ENCODE assay signal across 2 cellular contexts in the genomic region with DNA sequence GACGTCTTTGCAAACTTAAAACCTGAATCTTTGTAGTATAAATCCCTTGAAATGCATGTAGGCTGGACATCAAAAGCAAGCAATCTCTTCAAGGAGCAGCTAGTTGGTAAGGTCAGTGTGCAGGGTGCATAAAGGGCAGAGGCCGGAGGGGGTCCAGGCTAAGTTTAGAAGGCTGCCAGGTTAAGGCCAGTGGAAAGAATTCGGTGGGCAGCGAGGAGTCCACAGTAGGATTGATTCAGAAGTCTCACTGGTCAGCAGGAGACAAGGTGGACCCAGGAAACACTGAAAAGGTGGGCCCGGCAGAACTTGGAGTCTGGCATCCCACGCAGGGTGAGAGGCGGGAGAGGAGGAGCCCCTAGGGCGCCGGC.
TF ChIP-seq lines count a peak whose summit lies in the region.

No MANE protein-coding gene starts in this region.

TF ChIP-seq in SK-N-SH, 30 proteins besides CTCF, POLR2A, EP300 and RAD21:
- TF ChIP-seq, protein P1, sequence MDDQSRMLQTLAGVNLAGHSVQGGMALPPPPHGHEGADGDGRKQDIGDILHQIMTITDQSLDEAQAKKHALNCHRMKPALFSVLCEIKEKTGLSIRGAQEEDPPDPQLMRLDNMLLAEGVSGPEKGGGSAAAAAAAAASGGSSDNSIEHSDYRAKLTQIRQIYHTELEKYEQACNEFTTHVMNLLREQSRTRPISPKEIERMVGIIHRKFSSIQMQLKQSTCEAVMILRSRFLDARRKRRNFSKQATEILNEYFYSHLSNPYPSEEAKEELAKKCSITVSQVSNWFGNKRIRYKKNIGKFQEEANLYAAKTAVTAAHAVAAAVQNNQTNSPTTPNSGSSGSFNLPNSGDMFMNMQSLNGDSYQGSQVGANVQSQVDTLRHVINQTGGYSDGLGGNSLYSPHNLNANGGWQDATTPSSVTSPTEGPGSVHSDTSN (IDR thresholded peaks at IDR 0.05), result no peak
- no peak for TF ChIP-seq YY1 (IDR thresholded peaks at IDR 0.05; ENCODE audit: low read depth)
- TF ChIP-seq NFIC (IDR thresholded peaks at IDR 0.05; ENCODE audit: borderline replicate concordance), result no peak
- TF ChIP-seq RXRA (IDR thresholded peaks at IDR 0.05; ENCODE audit: borderline replicate concordance, low read depth), result no peak
- TF ChIP-seq, protein P2, sequence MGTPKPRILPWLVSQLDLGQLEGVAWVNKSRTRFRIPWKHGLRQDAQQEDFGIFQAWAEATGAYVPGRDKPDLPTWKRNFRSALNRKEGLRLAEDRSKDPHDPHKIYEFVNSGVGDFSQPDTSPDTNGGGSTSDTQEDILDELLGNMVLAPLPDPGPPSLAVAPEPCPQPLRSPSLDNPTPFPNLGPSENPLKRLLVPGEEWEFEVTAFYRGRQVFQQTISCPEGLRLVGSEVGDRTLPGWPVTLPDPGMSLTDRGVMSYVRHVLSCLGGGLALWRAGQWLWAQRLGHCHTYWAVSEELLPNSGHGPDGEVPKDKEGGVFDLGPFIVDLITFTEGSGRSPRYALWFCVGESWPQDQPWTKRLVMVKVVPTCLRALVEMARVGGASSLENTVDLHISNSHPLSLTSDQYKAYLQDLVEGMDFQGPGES (IDR thresholded peaks at IDR 0.05; ENCODE audit: low read depth, low read length), result no peak
- TF ChIP-seq FOSL2 (IDR thresholded peaks at IDR 0.05; ENCODE audit: borderline replicate concordance, low read depth), result no peak
- TF ChIP-seq TCF12 (IDR thresholded peaks at IDR 0.05), result no peak
- TF ChIP-seq, protein P3, sequence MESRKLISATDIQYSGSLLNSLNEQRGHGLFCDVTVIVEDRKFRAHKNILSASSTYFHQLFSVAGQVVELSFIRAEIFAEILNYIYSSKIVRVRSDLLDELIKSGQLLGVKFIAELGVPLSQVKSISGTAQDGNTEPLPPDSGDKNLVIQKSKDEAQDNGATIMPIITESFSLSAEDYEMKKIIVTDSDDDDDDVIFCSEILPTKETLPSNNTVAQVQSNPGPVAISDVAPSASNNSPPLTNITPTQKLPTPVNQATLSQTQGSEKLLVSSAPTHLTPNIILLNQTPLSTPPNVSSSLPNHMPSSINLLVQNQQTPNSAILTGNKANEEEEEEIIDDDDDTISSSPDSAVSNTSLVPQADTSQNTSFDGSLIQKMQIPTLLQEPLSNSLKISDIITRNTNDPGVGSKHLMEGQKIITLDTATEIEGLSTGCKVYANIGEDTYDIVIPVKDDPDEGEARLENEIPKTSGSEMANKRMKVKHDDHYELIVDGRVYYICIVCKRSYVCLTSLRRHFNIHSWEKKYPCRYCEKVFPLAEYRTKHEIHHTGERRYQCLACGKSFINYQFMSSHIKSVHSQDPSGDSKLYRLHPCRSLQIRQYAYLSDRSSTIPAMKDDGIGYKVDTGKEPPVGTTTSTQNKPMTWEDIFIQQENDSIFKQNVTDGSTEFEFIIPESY (IDR thresholded peaks at IDR 0.05; ENCODE audit: borderline replicate concordance, low read depth), result no peak
- TF ChIP-seq EZH2phosphoT487 (IDR thresholded peaks at IDR 0.05; ENCODE audit: borderline replicate concordance, low read depth), result no peak
- TF ChIP-seq, protein P4, sequence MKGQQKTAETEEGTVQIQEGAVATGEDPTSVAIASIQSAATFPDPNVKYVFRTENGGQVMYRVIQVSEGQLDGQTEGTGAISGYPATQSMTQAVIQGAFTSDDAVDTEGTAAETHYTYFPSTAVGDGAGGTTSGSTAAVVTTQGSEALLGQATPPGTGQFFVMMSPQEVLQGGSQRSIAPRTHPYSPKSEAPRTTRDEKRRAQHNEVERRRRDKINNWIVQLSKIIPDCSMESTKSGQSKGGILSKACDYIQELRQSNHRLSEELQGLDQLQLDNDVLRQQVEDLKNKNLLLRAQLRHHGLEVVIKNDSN (IDR thresholded peaks at IDR 0.05; ENCODE audit: borderline replicate concordance, low read depth), result no peak
- no peak for TF ChIP-seq SIN3A (IDR thresholded peaks at IDR 0.05; ENCODE audit: borderline replicate concordance, low read depth, low read length)
- no peak for TF ChIP-seq CHD2 (IDR thresholded peaks at IDR 0.05; ENCODE audit: low read length, partially characterized antibody)
- TF ChIP-seq, protein P5, sequence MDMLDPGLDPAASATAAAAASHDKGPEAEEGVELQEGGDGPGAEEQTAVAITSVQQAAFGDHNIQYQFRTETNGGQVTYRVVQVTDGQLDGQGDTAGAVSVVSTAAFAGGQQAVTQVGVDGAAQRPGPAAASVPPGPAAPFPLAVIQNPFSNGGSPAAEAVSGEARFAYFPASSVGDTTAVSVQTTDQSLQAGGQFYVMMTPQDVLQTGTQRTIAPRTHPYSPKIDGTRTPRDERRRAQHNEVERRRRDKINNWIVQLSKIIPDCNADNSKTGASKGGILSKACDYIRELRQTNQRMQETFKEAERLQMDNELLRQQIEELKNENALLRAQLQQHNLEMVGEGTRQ (IDR thresholded peaks at IDR 0.05; ENCODE audit: borderline replicate concordance, low read depth, low read length), result no peak
- no peak for TF ChIP-seq FOXM1 (IDR thresholded peaks at IDR 0.05; ENCODE audit: low read depth)
- no peak for TF ChIP-seq GABPA (IDR thresholded peaks at IDR 0.05; ENCODE audit: low read depth)
- TF ChIP-seq RFX5 (IDR thresholded peaks at IDR 0.05; ENCODE audit: low read length), result no peak
- TF ChIP-seq MEF2A (IDR thresholded peaks at IDR 0.05; ENCODE audit: borderline replicate concordance, low read depth), result no peak
- TF ChIP-seq RCOR1 (IDR thresholded peaks at IDR 0.05; ENCODE audit: low read length), result no peak

TF ChIP-seq in SK-N-SH treated with all-trans-retinoic acid at 6 μM for 48 hours, 23 proteins besides CTCF, POLR2A, EP300 and RAD21 (continued from another document):
- TF ChIP-seq, protein P6, sequence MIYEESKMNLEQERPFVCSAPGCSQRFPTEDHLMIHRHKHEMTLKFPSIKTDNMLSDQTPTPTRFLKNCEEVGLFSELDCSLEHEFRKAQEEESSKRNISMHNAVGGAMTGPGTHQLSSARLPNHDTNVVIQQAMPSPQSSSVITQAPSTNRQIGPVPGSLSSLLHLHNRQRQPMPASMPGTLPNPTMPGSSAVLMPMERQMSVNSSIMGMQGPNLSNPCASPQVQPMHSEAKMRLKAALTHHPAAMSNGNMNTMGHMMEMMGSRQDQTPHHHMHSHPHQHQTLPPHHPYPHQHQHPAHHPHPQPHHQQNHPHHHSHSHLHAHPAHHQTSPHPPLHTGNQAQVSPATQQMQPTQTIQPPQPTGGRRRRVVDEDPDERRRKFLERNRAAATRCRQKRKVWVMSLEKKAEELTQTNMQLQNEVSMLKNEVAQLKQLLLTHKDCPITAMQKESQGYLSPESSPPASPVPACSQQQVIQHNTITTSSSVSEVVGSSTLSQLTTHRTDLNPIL (CRISPR knock-in tag; IDR thresholded peaks at IDR 0.05; ENCODE audit: low read depth), result no peak
- TF ChIP-seq, protein P7, sequence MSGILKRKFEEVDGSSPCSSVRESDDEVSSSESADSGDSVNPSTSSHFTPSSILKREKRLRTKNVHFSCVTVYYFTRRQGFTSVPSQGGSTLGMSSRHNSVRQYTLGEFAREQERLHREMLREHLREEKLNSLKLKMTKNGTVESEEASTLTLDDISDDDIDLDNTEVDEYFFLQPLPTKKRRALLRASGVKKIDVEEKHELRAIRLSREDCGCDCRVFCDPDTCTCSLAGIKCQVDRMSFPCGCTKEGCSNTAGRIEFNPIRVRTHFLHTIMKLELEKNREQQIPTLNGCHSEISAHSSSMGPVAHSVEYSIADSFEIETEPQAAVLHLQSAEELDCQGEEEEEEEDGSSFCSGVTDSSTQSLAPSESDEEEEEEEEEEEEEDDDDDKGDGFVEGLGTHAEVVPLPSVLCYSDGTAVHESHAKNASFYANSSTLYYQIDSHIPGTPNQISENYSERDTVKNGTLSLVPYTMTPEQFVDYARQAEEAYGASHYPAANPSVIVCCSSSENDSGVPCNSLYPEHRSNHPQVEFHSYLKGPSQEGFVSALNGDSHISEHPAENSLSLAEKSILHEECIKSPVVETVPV (CRISPR knock-in tag; IDR thresholded peaks at IDR 0.05), result no peak
- TF ChIP-seq GLIS3 (CRISPR knock-in tag; IDR thresholded peaks at IDR 0.05) (no peak), CSDC2 (CRISPR knock-in tag; IDR thresholded peaks at IDR 0.05) (no peak), ZFP3 (CRISPR knock-in tag; IDR thresholded peaks at IDR 0.05) (no peak), ESRRG (CRISPR knock-in tag; IDR thresholded peaks at IDR 0.05) (no peak), ISL1 (CRISPR knock-in tag; IDR thresholded peaks at IDR 0.05) (no peak)
- TF ChIP-seq, protein P8, sequence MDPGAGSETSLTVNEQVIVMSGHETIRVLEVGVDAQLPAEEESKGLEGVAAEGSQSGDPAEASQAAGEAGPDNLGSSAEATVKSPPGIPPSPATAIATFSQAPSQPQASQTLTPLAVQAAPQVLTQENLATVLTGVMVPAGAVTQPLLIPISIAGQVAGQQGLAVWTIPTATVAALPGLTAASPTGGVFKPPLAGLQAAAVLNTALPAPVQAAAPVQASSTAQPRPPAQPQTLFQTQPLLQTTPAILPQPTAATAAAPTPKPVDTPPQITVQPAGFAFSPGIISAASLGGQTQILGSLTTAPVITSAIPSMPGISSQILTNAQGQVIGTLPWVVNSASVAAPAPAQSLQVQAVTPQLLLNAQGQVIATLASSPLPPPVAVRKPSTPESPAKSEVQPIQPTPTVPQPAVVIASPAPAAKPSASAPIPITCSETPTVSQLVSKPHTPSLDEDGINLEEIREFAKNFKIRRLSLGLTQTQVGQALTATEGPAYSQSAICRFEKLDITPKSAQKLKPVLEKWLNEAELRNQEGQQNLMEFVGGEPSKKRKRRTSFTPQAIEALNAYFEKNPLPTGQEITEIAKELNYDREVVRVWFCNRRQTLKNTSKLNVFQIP (CRISPR knock-in tag; IDR thresholded peaks at IDR 0.05; ENCODE audit: borderline replicate concordance, low read depth), result no peak
- TF ChIP-seq, protein P9, sequence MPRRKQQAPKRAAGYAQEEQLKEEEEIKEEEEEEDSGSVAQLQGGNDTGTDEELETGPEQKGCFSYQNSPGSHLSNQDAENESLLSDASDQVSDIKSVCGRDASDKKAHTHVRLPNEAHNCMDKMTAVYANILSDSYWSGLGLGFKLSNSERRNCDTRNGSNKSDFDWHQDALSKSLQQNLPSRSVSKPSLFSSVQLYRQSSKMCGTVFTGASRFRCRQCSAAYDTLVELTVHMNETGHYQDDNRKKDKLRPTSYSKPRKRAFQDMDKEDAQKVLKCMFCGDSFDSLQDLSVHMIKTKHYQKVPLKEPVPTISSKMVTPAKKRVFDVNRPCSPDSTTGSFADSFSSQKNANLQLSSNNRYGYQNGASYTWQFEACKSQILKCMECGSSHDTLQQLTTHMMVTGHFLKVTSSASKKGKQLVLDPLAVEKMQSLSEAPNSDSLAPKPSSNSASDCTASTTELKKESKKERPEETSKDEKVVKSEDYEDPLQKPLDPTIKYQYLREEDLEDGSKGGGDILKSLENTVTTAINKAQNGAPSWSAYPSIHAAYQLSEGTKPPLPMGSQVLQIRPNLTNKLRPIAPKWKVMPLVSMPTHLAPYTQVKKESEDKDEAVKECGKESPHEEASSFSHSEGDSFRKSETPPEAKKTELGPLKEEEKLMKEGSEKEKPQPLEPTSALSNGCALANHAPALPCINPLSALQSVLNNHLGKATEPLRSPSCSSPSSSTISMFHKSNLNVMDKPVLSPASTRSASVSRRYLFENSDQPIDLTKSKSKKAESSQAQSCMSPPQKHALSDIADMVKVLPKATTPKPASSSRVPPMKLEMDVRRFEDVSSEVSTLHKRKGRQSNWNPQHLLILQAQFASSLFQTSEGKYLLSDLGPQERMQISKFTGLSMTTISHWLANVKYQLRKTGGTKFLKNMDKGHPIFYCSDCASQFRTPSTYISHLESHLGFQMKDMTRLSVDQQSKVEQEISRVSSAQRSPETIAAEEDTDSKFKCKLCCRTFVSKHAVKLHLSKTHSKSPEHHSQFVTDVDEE (CRISPR knock-in tag; IDR thresholded peaks at IDR 0.05), result no peak
